1 cellular context compared by ENCODE assay signal in the genomic region with DNA sequence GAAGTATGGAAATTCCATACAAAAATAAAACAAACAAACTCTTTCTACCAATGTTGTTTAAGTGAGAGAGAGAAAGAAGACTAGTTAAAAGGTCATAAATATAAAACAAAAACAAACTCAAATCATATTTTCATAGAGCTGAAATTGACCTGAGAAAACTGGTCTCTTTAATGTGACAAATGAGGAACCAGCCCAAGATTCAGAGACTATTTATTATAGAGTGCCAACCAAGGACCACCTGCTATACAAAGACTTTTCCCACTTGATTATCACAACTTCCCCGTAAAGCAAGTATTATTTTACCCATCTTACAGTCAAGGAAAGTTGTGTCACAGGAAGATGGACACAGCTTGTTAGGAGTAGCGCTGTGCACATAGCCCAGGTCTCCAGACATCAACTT.
TF ChIP-seq lines count a peak whose summit lies in the region.

No MANE protein-coding gene starts in this region.

TF ChIP-seq in GM12878, 131 proteins besides CTCF, POLR2A, EP300 and RAD21 (continued from another document):
- TF ChIP-seq NFXL1 (IDR thresholded peaks at IDR 0.05; ENCODE audit: borderline replicate concordance) (no peak), ZNF207 (IDR thresholded peaks at IDR 0.05; ENCODE audit: borderline replicate concordance) (no peak), ESRRA (IDR thresholded peaks at IDR 0.05; ENCODE audit: low read length) (no peak), JUNB (IDR thresholded peaks at IDR 0.05) (no peak), CBX5 (IDR thresholded peaks at IDR 0.05; ENCODE audit: low read depth) (no peak), POU2F2 (IDR thresholded peaks at IDR 0.05; ENCODE audit: borderline replicate concordance, low read depth, low read length) (no peak), CREB1 (IDR thresholded peaks at IDR 0.05; ENCODE audit: low read depth) (no peak), SIN3A (IDR thresholded peaks at IDR 0.05; ENCODE audit: low read depth, low read length) (no peak), KLF5 (IDR thresholded peaks at IDR 0.05; ENCODE audit: partially characterized antibody) (no peak), IRF4 (IDR thresholded peaks at IDR 0.05; ENCODE audit: low read depth, low read length) (no peak), PKNOX1 (IDR thresholded peaks at IDR 0.05) (no peak), TBL1XR1 (IDR thresholded peaks at IDR 0.05; ENCODE audit: low read depth, low read length) (0 out of 2 replicates have a peak, but pooled peaks have one; percentile 1), RELA (IDR thresholded peaks at IDR 0.05; ENCODE audit: borderline replicate concordance, partially characterized antibody) (no peak), FOXM1 (IDR thresholded peaks at IDR 0.05; ENCODE audit: low read depth, low read length) (peak; percentile 46; the same call in 1 of the 2 replicates), MLLT1 (IDR thresholded peaks at IDR 0.05) (peak; percentile 25; the same call in 1 of the 2 replicates), SP1 (IDR thresholded peaks at IDR 0.05; ENCODE audit: low read depth, low read length) (no peak), TARDBP (IDR thresholded peaks at IDR 0.05; ENCODE audit: borderline replicate concordance) (no peak), SREBF2 (IDR thresholded peaks at IDR 0.05; ENCODE audit: low read length) (no peak), ZBTB33 (IDR thresholded peaks at IDR 0.05) (no peak), RBBP5 (conservative IDR thresholded peaks at IDR 0.05) (no peak), TAF1 (IDR thresholded peaks at IDR 0.05; ENCODE audit: borderline replicate concordance, low read depth, low read length) (no peak)
- TF ChIP-seq, protein P1, sequence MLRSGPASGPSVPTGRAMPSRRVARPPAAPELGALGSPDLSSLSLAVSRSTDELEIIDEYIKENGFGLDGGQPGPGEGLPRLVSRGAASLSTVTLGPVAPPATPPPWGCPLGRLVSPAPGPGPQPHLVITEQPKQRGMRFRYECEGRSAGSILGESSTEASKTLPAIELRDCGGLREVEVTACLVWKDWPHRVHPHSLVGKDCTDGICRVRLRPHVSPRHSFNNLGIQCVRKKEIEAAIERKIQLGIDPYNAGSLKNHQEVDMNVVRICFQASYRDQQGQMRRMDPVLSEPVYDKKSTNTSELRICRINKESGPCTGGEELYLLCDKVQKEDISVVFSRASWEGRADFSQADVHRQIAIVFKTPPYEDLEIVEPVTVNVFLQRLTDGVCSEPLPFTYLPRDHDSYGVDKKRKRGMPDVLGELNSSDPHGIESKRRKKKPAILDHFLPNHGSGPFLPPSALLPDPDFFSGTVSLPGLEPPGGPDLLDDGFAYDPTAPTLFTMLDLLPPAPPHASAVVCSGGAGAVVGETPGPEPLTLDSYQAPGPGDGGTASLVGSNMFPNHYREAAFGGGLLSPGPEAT (IDR thresholded peaks at IDR 0.05; ENCODE audit: low read depth): 0 out of 2 replicates have a peak, but pooled peaks have one; percentile 4
- TF ChIP-seq, protein P2, sequence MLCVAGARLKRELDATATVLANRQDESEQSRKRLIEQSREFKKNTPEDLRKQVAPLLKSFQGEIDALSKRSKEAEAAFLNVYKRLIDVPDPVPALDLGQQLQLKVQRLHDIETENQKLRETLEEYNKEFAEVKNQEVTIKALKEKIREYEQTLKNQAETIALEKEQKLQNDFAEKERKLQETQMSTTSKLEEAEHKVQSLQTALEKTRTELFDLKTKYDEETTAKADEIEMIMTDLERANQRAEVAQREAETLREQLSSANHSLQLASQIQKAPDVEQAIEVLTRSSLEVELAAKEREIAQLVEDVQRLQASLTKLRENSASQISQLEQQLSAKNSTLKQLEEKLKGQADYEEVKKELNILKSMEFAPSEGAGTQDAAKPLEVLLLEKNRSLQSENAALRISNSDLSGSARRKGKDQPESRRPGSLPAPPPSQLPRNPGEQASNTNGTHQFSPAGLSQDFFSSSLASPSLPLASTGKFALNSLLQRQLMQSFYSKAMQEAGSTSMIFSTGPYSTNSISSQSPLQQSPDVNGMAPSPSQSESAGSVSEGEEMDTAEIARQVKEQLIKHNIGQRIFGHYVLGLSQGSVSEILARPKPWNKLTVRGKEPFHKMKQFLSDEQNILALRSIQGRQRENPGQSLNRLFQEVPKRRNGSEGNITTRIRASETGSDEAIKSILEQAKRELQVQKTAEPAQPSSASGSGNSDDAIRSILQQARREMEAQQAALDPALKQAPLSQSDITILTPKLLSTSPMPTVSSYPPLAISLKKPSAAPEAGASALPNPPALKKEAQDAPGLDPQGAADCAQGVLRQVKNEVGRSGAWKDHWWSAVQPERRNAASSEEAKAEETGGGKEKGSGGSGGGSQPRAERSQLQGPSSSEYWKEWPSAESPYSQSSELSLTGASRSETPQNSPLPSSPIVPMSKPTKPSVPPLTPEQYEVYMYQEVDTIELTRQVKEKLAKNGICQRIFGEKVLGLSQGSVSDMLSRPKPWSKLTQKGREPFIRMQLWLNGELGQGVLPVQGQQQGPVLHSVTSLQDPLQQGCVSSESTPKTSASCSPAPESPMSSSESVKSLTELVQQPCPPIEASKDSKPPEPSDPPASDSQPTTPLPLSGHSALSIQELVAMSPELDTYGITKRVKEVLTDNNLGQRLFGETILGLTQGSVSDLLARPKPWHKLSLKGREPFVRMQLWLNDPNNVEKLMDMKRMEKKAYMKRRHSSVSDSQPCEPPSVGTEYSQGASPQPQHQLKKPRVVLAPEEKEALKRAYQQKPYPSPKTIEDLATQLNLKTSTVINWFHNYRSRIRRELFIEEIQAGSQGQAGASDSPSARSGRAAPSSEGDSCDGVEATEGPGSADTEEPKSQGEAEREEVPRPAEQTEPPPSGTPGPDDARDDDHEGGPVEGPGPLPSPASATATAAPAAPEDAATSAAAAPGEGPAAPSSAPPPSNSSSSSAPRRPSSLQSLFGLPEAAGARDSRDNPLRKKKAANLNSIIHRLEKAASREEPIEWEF (IDR thresholded peaks at IDR 0.05; ENCODE audit: insufficient replicate concordance, low read depth, low read length): no peak
- TF ChIP-seq, protein P3, sequence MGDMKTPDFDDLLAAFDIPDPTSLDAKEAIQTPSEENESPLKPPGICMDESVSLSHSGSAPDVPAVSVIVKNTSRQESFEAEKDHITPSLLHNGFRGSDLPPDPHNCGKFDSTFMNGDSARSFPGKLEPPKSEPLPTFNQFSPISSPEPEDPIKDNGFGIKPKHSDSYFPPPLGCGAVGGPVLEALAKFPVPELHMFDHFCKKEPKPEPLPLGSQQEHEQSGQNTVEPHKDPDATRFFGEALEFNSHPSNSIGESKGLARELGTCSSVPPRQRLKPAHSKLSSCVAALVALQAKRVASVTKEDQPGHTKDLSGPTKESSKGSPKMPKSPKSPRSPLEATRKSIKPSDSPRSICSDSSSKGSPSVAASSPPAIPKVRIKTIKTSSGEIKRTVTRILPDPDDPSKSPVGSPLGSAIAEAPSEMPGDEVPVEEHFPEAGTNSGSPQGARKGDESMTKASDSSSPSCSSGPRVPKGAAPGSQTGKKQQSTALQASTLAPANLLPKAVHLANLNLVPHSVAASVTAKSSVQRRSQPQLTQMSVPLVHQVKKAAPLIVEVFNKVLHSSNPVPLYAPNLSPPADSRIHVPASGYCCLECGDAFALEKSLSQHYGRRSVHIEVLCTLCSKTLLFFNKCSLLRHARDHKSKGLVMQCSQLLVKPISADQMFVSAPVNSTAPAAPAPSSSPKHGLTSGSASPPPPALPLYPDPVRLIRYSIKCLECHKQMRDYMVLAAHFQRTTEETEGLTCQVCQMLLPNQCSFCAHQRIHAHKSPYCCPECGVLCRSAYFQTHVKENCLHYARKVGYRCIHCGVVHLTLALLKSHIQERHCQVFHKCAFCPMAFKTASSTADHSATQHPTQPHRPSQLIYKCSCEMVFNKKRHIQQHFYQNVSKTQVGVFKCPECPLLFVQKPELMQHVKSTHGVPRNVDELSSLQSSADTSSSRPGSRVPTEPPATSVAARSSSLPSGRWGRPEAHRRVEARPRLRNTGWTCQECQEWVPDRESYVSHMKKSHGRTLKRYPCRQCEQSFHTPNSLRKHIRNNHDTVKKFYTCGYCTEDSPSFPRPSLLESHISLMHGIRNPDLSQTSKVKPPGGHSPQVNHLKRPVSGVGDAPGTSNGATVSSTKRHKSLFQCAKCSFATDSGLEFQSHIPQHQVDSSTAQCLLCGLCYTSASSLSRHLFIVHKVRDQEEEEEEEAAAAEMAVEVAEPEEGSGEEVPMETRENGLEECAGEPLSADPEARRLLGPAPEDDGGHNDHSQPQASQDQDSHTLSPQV (IDR thresholded peaks at IDR 0.05): no peak
- TF ChIP-seq, protein P4, sequence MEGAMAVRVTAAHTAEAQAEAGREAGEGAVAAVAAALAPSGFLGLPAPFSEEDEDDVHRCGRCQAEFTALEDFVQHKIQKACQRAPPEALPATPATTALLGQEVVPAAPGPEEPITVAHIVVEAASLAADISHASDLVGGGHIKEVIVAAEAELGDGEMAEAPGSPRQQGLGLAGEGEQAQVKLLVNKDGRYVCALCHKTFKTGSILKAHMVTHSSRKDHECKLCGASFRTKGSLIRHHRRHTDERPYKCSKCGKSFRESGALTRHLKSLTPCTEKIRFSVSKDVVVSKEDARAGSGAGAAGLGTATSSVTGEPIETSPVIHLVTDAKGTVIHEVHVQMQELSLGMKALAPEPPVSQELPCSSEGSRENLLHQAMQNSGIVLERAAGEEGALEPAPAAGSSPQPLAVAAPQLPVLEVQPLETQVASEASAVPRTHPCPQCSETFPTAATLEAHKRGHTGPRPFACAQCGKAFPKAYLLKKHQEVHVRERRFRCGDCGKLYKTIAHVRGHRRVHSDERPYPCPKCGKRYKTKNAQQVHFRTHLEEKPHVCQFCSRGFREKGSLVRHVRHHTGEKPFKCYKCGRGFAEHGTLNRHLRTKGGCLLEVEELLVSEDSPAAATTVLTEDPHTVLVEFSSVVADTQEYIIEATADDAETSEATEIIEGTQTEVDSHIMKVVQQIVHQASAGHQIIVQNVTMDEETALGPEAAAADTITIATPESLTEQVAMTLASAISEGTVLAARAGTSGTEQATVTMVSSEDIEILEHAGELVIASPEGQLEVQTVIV (IDR thresholded peaks at IDR 0.05; ENCODE audit: borderline replicate concordance, partially characterized antibody): no peak
